In genomic region chr7:2912684-2913439, GRCh38 we compare ENCODE assay signal across 30 cellular contexts.
"Had no signal": no experiment of that assay in that cellular context is flagged by ENCODE, and none has a peak within 500 bp of the region (broad histone marks: within the 10 kb centered on the region; RNA-seq: fewer than 3 reads in every experiment).

No MANE protein-coding gene starts in this region.

- H3K4me3 Mint-ChIP-seq: immature natural killer cell; mesothelial cell of epicardium; naive B cell; natural killer cell; nephron progenitor cell; neural progenitor cell; stimulated activated memory B cell treated with anti-CD40 and anti-IgM and Interleukin-4, amounts not matched to agents 10 μg/mL and 1 μg/mL and 100 μg/mL, for 72 hours had no signal

- DNase-seq: immature natural killer cell; kidney; left colon; lower lobe of right lung; mammary epithelial cell; mesendoderm; naive B cell; natural killer cell; nephron progenitor cell; ovary; right lobe of liver; stimulated activated CD4-positive, alpha-beta T cell treated with anti-CD3 and anti-CD28 coated beads, Interleukin-1b, Interleukin-23, amount 100 ng/mL, for 48 hours; stimulated activated CD4-positive, alpha-beta T cell treated with anti-CD3 and anti-CD28 coated beads, Interleukin-2, amount 100 ng/mL, for 48 hours; stimulated activated CD4-positive, alpha-beta T cell treated with anti-CD3 and anti-CD28 coated beads, Interleukin-4, amount 100 ng/mL, for 4 hours; stimulated activated CD8-positive, alpha-beta memory T cell treated with anti-CD3 and anti-CD28 coated beads, Interleukin-4, amount 100 ng/mL, for 48 hours; stimulated activated naive CD8-positive, alpha-beta T cell treated with anti-CD3 and anti-CD28 coated beads, Interleukin-15, Interleukin-2, amounts not matched to agents 100 U/mL and 50 U/mL, for 24 hours; tibial artery; trophoblast cell; upper lobe of right lung; uterus had no signal

- H3K36me3 ChIP-seq: left lung, lower lobe of right lung, neural progenitor cell, ovary, right atrium auricular region, right lobe of liver, suprapubic skin, thoracic aorta, tibial artery, upper lobe of right lung, uterus had no signal

- H3K4me1 Mint-ChIP-seq: mesothelial cell of epicardium had no signal

- H3K4me1 ChIP-seq: left lung, lower lobe of right lung, right atrium auricular region, right lobe of liver, suprapubic skin, tibial artery, upper lobe of right lung, uterus had no signal

- H3K27ac Mint-ChIP-seq: mesothelial cell of epicardium; nephron progenitor cell; neural progenitor cell; progenitor cell of endocrine pancreas; stimulated activated memory B cell treated with anti-CD40 and anti-IgM and Interleukin-4, amounts not matched to agents 10 μg/mL and 1 μg/mL and 100 μg/mL, for 72 hours had no signal

- H3K36me3 Mint-ChIP-seq: neural progenitor cell had no signal

- H3K9ac ChIP-seq: neural progenitor cell had no signal

- H3K4me3 ChIP-seq: left lung, lower lobe of right lung, neural progenitor cell, ovary, right atrium auricular region, right lobe of liver, smooth muscle cell, suprapubic skin, thoracic aorta, tibial artery, upper lobe of right lung, uterus had no signal

- H3K27ac ChIP-seq: left lung, lower lobe of right lung, neural progenitor cell, right atrium auricular region, right lobe of liver, suprapubic skin, thoracic aorta, tibial artery, upper lobe of right lung, uterus had no signal

- ATAC-seq: left colon; left lung; natural killer cell; stimulated activated memory B cell treated with anti-CD40 and anti-IgM and Interleukin-4, amounts not matched to agents 10 μg/mL and 1 μg/mL and 100 μg/mL, for 72 hours; stimulated activated naive CD8-positive, alpha-beta T cell treated with anti-CD3 and anti-CD28 coated beads, Interleukin-15, Interleukin-2, amounts not matched to agents 100 U/mL and 50 U/mL, for 24 hours; upper lobe of right lung had no signal

- H3K4me2 ChIP-seq: neural progenitor cell, smooth muscle cell had no signal

- H2AFZ ChIP-seq: neural progenitor cell had no signal

- H3K27me3 ChIP-seq: neural progenitor cell, ovary, right atrium auricular region, right lobe of liver, upper lobe of right lung, uterus had no signal

- H3K9me3 ChIP-seq: left lung, lower lobe of right lung, ovary, right atrium auricular region, right lobe of liver, suprapubic skin, thoracic aorta, tibial artery, upper lobe of right lung, uterus had no signal

- H3K27me3 Mint-ChIP-seq: naive B cell; progenitor cell of endocrine pancreas; stimulated activated memory B cell treated with anti-CD40 and anti-IgM and Interleukin-4, amounts not matched to agents 10 μg/mL and 1 μg/mL and 100 μg/mL, for 72 hours had no signal

- H3K9me3 Mint-ChIP-seq: immature natural killer cell; mesothelial cell of epicardium; naive B cell; natural killer cell; nephron progenitor cell; stimulated activated memory B cell treated with anti-CD40 and anti-IgM and Interleukin-4, amounts not matched to agents 10 μg/mL and 1 μg/mL and 100 μg/mL, for 72 hours had no signal

- FAIRE-seq: islet of Langerhans, kidney had no signal
